ENCODE assay signal across 19 cellular contexts in the genomic region with DNA sequence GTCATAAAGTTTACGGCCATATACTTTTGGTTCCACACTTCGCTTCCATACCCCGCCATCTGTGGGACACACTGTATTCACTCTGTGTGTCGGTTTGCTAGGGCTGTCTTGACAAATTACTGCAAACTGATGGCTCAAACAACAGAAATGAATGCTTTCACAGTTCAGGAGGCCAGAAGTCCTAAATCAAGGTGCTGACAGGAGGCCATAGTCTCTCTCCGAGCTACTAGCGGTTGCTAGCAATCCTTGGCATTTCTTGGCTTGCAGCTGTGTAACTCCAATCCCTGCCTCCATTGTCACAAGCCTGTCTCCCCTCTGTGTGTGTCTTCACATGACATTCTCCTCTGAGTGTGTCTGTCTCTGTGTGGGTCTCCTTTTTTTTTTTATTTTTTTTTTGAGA. TPM values are rescaled to one million over a fixed set of nuclear protein-coding genes. Genes with fewer than 3 reads are reported as not detected.
"Had no signal": no experiment of that assay in that cellular context is flagged by ENCODE, and none has a peak within 500 bp of the region (broad histone marks: within the 10 kb centered on the region; RNA-seq: fewer than 3 reads in every experiment).

No MANE protein-coding gene starts in this region.

- DNase-seq: activated CD4-positive, alpha-beta memory T cell treated with anti-CD3 and anti-CD28 coated beads, Interleukin-2, amount 10 ng/mL, durations not matched to agents 7 days and 5 days; activated CD4-positive, alpha-beta T cell treated with anti-CD3 and anti-CD28 coated beads, Interleukin-2, amount 10 ng/mL, durations not matched to agents 24 days and 14 days; activated effector memory CD4-positive, alpha-beta T cell treated with Interleukin-2 at 50 U/mL for 16 hours; activated naive CD4-positive, alpha-beta T cell treated with anti-CD3 and anti-CD28 coated beads, Interleukin-2, amount 10 ng/mL, durations not matched to agents 7 days and 5 days; activated T-cell treated with anti-CD3 and anti-CD28 coated beads, Interleukin-2, amount 50 U/mL, for 72 hours; effector CD4-positive, alpha-beta T cell; foreskin keratinocyte; glutamatergic neuron; natural killer cell; stimulated activated CD4-positive, alpha-beta T cell treated with anti-CD3 and anti-CD28 coated beads, Interleukin-12 subunit alpha, Interleukin-12 subunit beta, amount 100 ng/mL, for 4 hours; stimulated activated CD4-positive, alpha-beta T cell treated with anti-CD3 and anti-CD28 coated beads, Interleukin-4, amount 100 ng/mL, for 4 hours; T-cell had no signal

- H3K9ac ChIP-seq: parathyroid adenoma had no signal

- H3K36me3 ChIP-seq: neutrophil, suprapubic skin, vagina had no signal

- H3K4me1 ChIP-seq: foreskin keratinocyte, suprapubic skin, vagina had no signal

- H3K79me2 ChIP-seq: parathyroid adenoma had no signal

- H3K9me3 ChIP-seq: neutrophil, suprapubic skin, vagina had no signal

- H3K27me3 ChIP-seq: suprapubic skin, vagina had no signal

- H3K27ac ChIP-seq: foreskin keratinocyte, neutrophil, parathyroid adenoma, suprapubic skin, vagina, VCaP had no signal

- H2AFZ ChIP-seq: parathyroid adenoma had no signal

- ATAC-seq: activated CD4-positive, CD25-positive, alpha-beta regulatory T cell treated with anti-CD3 and anti-CD28 coated beads, Interleukin-2, amount 50 U/mL, for 24 hours; activated T-cell treated with anti-CD3 and anti-CD28 coated beads, Interleukin-2, amount 50 U/mL, for 72 hours; foreskin keratinocyte; natural killer cell; T-cell had no signal

- H3K4me3 ChIP-seq: suprapubic skin, vagina had no signal

RNA-seq across cellular contexts. Expression of a gene that starts 59.1 kb away (rescaled TPM):
- total RNA-seq: activated CD4-positive, alpha-beta T cell treated with anti-CD3 and anti-CD28 coated beads, Interleukin-2, amount 10 ng/mL, durations not matched to agents 24 days and 14 days; epithelial cell of proximal tubule; foreskin keratinocyte had no signal
- polyA plus RNA-seq: foreskin keratinocyte had no signal
